ENCODE assay signal across 7 cellular contexts in the genomic region with DNA sequence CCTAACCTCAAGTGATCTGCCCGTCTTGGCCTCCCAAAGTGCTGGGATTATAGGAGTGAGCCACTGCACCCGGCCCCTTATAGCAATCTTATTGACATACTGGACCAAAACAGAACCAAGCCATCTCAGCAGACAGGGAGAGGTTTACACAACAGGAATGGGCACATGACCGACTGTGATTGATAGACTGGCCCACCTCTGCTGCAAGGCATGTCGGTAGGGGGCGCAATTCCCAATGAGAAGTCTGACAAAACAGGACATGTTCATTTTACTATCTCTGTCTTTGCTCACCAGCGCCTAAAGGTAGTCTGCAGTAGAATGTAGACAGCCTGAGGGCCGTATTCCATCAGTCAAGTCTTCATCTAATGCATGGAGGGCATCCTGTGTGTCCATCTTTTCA. TPM values are rescaled to one million over a fixed set of nuclear protein-coding genes. Genes with fewer than 3 reads are reported as not detected.
DNase-seq lines count a peak whose midpoint lies in the region; ATAC-seq and TF ChIP-seq lines count a peak whose summit lies in the region.

No MANE protein-coding gene starts in this region.

- H3K4me1 ChIP-seq in endodermal cell (ENCODE audit: control insufficient read depth, insufficient read depth, low read length) (no peaks in the 10 kb centered on the region), thyroid gland (peaks cover 3 to 4% of the 10 kb centered on the region in 2 donors)

- H3K4me1 Mint-ChIP-seq in T-helper 2 cell treated with Interferon-gamma antibody and Interleukin-4, amounts not matched to agents 5 μg/mL and 100 μg/mL, for 36 hours (ENCODE audit: low read depth): peaks cover 1% of the 10 kb centered on the region
- H3K4me1 Mint-ChIP-seq in endodermal cell: peaks cover 5% of the 10 kb centered on the region

- TF ChIP-seq CTCF in GM12874 (IDR thresholded peaks at IDR 0.05; ENCODE audit: insufficient read depth, low read depth, low read length) (peak; percentile 77), endodermal cell (conservative IDR thresholded peaks at IDR 0.05) (peak; percentile 86), thyroid gland (IDR thresholded peaks at IDR 0.05) (peak in 1 of 6 experiments; percentile 24)

- H3K27ac Mint-ChIP-seq in T-helper 2 cell treated with Interferon-gamma antibody and Interleukin-4, amounts not matched to agents 5 μg/mL and 100 μg/mL, for 36 hours: no peak overlapping the region
- H3K27ac Mint-ChIP-seq in endodermal cell: no peak overlapping the region

- no peak for TF ChIP-seq POLR2A in thyroid gland (IDR thresholded peaks at IDR 0.05)

- no peak overlapping the region for H3K4me3 Mint-ChIP-seq in T-helper 2 cell treated with Interferon-gamma antibody and Interleukin-4, amounts not matched to agents 5 μg/mL and 100 μg/mL, for 36 hours
- H3K4me3 Mint-ChIP-seq in endodermal cell: peak overlapping the region; percentile 28

- H3K27ac ChIP-seq in endodermal cell (ENCODE audit: low read depth, low read length) (no peak overlapping the region), thyroid gland (no peak overlapping the region)

- H3K36me3 Mint-ChIP-seq in T-helper 2 cell treated with Interferon-gamma antibody and Interleukin-4, amounts not matched to agents 5 μg/mL and 100 μg/mL, for 36 hours (ENCODE audit: low read depth): no peaks in the 10 kb centered on the region
- no peaks in the 10 kb centered on the region for H3K36me3 Mint-ChIP-seq in endodermal cell (ENCODE audit: low read depth)

- peak; percentile 27 for DNase-seq in T-helper 2 cell treated with Interferon-gamma antibody and Interleukin-4, amounts not matched to agents 5 μg/mL and 100 μg/mL, for 36 hours (ENCODE audit: low spot score)
- DNase-seq in endodermal cell: peak; percentile 93
- peak; percentile 47 for DNase-seq in stimulated activated CD4-positive, alpha-beta T cell treated with anti-CD3 and anti-CD28 coated beads, Interleukin-4, amount 100 ng/mL, for 1 hour
- no peak for DNase-seq in thyroid gland
- no peak for DNase-seq in NCI-H2196 treated with DMSO at 0.1 percent for 48 hours (lab: John Stamatoyannopoulos, UW; ENCODE audit: unreplicated experiment)

- no peaks in the 10 kb centered on the region for H3K9me3 ChIP-seq in endodermal cell (ENCODE audit: control insufficient read depth, low read length)
- no peaks in the 10 kb centered on the region for H3K9me3 ChIP-seq in thyroid gland

- 59 to 64% methylated on average over 6 to 7 of the region's 7 CpGs for WGBS in endodermal cell (ENCODE audit: insufficient coverage in 1 of 2, insufficient read length in 1 of 2), 2 experiments
- 65 to 71% methylated on average over 7 of the region's 7 CpGs for WGBS in thyroid gland, 2 donors

- H3K9ac ChIP-seq in endodermal cell (ENCODE audit: extremely low read depth, low read length, poor library complexity, severe bottlenecking): no peak overlapping the region

- peaks cover under 1% of the 10 kb centered on the region for H3K9me3 Mint-ChIP-seq in T-helper 2 cell treated with Interferon-gamma antibody and Interleukin-4, amounts not matched to agents 5 μg/mL and 100 μg/mL, for 36 hours
- peaks cover 2% of the 10 kb centered on the region for H3K9me3 Mint-ChIP-seq in endodermal cell

- intact Hi-C loops in thyroid gland (cut with DNase I): no loop called here

- peaks cover 66% of the 10 kb centered on the region for H3K27me3 ChIP-seq in endodermal cell (ENCODE audit: control insufficient read depth, insufficient read depth, low read length, poor library complexity, severe bottlenecking)
- no peaks in the 10 kb centered on the region for H3K27me3 ChIP-seq in thyroid gland

- peaks cover 79% of the 10 kb centered on the region for H3K27me3 Mint-ChIP-seq in T-helper 2 cell treated with Interferon-gamma antibody and Interleukin-4, amounts not matched to agents 5 μg/mL and 100 μg/mL, for 36 hours (ENCODE audit: low read depth)
- H3K27me3 Mint-ChIP-seq in endodermal cell (ENCODE audit: insufficient read depth): peaks cover 61% of the 10 kb centered on the region

- H3K36me3 ChIP-seq in endodermal cell (ENCODE audit: control insufficient read depth, insufficient read depth, low read length) (no peaks in the 10 kb centered on the region), thyroid gland (no peaks in the 10 kb centered on the region)

- ATAC-seq in HG02938 (IDR thresholded peaks at IDR 0.05; ENCODE audit: unreplicated experiment): peak; percentile 45

- H3K4me3 ChIP-seq in endodermal cell (ENCODE audit: low read length) (no peak overlapping the region), thyroid gland (replicated peaks in 1 of 3) (no peak overlapping the region)

RNA-seq across cellular contexts. Expression of gene LYPD6B, which starts 2.0 kb away (rescaled TPM):
- total RNA-seq in endodermal cell (10 to 100 TPM; 12.6 to 14.5 TPM), thyroid gland (under 1 TPM in 1 of 4 donors, not detected in 3; 0.40 TPM)
- 5.6 TPM for polyA plus RNA-seq in endodermal cell (2013, experiment 1 of 2)
- polyA plus RNA-seq in endodermal cell (2013, experiment 2 of 2): 2.4 TPM

Comparison
In these comparisons a context has a peak if more than half of its experiments do, and no peak if none do; other contexts are left out.
1. DNase-seq: peak in T-helper 2 cell treated with Interferon-gamma antibody and Interleukin-4, amounts not matched to agents 5 μg/mL and 100 μg/mL, for 36 hours (single experiment), endodermal cell (single experiment) and stimulated activated CD4-positive, alpha-beta T cell treated with anti-CD3 and anti-CD28 coated beads, Interleukin-4, amount 100 ng/mL, for 1 hour (single experiment); none in thyroid gland (0 of 2) and NCI-H2196 treated with DMSO at 0.1 percent for 48 hours (single experiment).
2. RNA of gene LYPD6B, which starts 2.0 kb away (total RNA-seq): 12.6 to 14.5 TPM in endodermal cell; 0.40 TPM in thyroid gland; every median in the first group is over 4 times any median in the second.